In genomic region chr20:62805365-62805710, GRCh38 we compare ENCODE assay signal across 8 cellular contexts. TPM values are rescaled to one million over a fixed set of nuclear protein-coding genes. Genes with fewer than 3 reads are reported as not detected.
DNase-seq lines count a peak whose midpoint lies in the region; TF ChIP-seq lines count a peak whose summit lies in the region.

No MANE protein-coding gene starts in this region.

- no peak overlapping the region for H3K27ac ChIP-seq in KMS-11
- peak overlapping the region; percentile 86 to 87 for H3K27ac ChIP-seq in breast epithelium
- H3K27ac ChIP-seq in urinary bladder (ENCODE audit: low read depth): no peak overlapping the region

- H3K36me3 ChIP-seq in KMS-11 (ENCODE audit: insufficient read depth) (no peaks in the 10 kb centered on the region; the same call in 1 of the 2 replicates), breast epithelium (peaks cover 7% of the 10 kb centered on the region), urinary bladder (ENCODE audit: insufficient read depth) (peaks cover 2% of the 10 kb centered on the region)

- H2AFZ ChIP-seq in KMS-11 (ENCODE audit: low read depth): no peak overlapping the region

- TF ChIP-seq CTCF in GM12864 (IDR thresholded peaks at IDR 0.05; ENCODE audit: low read depth, low read length, missing control alignments) (no peak), KMS-11 (conservative IDR thresholded peaks at IDR 0.05; ENCODE audit: low read depth, low read length) (no peak), breast epithelium (IDR thresholded peaks at IDR 0.05) (no peak)

- no peaks in the 10 kb centered on the region for H4K20me1 ChIP-seq in KMS-11 (ENCODE audit: insufficient read depth)

- peaks cover 17% of the 10 kb centered on the region for H3K4me1 ChIP-seq in KMS-11 (ENCODE audit: low read depth, poor library complexity, severe bottlenecking)
- H3K4me1 ChIP-seq in breast epithelium: peaks cover 12% of the 10 kb centered on the region in 2 donors
- H3K4me1 ChIP-seq in urinary bladder (ENCODE audit: insufficient read depth): peaks cover 2% of the 10 kb centered on the region

- H3K79me2 ChIP-seq in KMS-11 (ENCODE audit: insufficient read depth, low read depth): peaks cover 24% of the 10 kb centered on the region

- DNase-seq in GM12864 (ENCODE audit: low read depth) (no peak), breast epithelium (ENCODE audit: low spot score in 2 of 2) (no peak), lung microvascular endothelial cell (ENCODE audit: low read depth in 2 of 2) (peak; percentile 37 to 46), cerebellar cortex (ENCODE audit: low spot score) (no peak), DMS153 (lab: John Stamatoyannopoulos, UW) (no peak), KG1 (lab: John Stamatoyannopoulos, UW) (no peak)

- H3K4me2 ChIP-seq in KMS-11: peak overlapping the region; percentile 92

- H3K9ac ChIP-seq in KMS-11: peak overlapping the region; percentile 80; the same call in 1 of the 2 replicates

- intact Hi-C loops in breast epithelium (cut with DNase I; ENCODE audit: low total_unique reads): no loop called here

- H3K27me3 ChIP-seq in KMS-11 (ENCODE audit: insufficient read depth, low read depth) (no peaks in the 10 kb centered on the region), breast epithelium (no peaks in the 10 kb centered on the region)

- WGBS in urinary bladder: under 1% methylated on average over 32 of the region's 32 CpGs

- H3K9me3 ChIP-seq in breast epithelium: no peaks in the 10 kb centered on the region

- no peak for TF ChIP-seq POLR2A in breast epithelium (IDR thresholded peaks at IDR 0.05)

- H3K4me3 ChIP-seq in GM12864 (ENCODE audit: low read depth, low read length): peak overlapping the region; percentile 90
- H3K4me3 ChIP-seq in KMS-11 (IDR thresholded peaks at IDR 0.05; ENCODE audit: insufficient read depth, low read depth, low read length): no peak overlapping the region
- peak overlapping the region; percentile 87 to 99 (median 98) for H3K4me3 ChIP-seq in breast epithelium
- H3K4me3 ChIP-seq in urinary bladder (ENCODE audit: low read depth, low read length): peak overlapping the region; percentile 95

RNA-seq across cellular contexts. Expression of gene OGFR, which starts 0.7 kb away (rescaled TPM):
- total RNA-seq in breast epithelium (10 to 100 TPM; 38.5 to 45.3 (median 44.2) TPM), lung microvascular endothelial cell (19.2 and 23.0 TPM in 2 replicates), urinary bladder (18.7 TPM)
- polyA plus RNA-seq in urinary bladder: 47.2 TPM

RNA-seq across cellular contexts. Expression of gene MRGBP, which starts 9.1 kb away (rescaled TPM):
- total RNA-seq in breast epithelium: 10 to 100 TPM in 2 of 3 donors, 1 to 10 TPM in 1; 8.5 to 12.9 (median 12.5) TPM
- 12.4 and 12.7 TPM in 2 replicates for total RNA-seq in lung microvascular endothelial cell
- total RNA-seq in urinary bladder: 9.5 TPM
- 10.6 TPM for polyA plus RNA-seq in urinary bladder

RNA-seq across cellular contexts. Expression of gene COL9A3, which starts 11.5 kb away (rescaled TPM):
- total RNA-seq in breast epithelium (10 to 100 TPM in 1 of 3 donors, 1 to 10 TPM in 1, under 1 TPM in 1; 0.16 to 10.2 (median 5.0) TPM), lung microvascular endothelial cell (0.44 and 0.99 TPM in 2 replicates), urinary bladder (101 TPM)
- 9.8 TPM for polyA plus RNA-seq in urinary bladder

RNA-seq across cellular contexts. Expression of gene TCFL5, which starts 56.3 kb away (rescaled TPM):
- total RNA-seq in breast epithelium (10 to 100 TPM in 2 of 3 donors, 1 to 10 TPM in 1; 7.8 to 21.0 (median 12.5) TPM), lung microvascular endothelial cell (7.2 and 11.7 TPM in 2 replicates), urinary bladder (21.0 TPM)
- 10.7 TPM for polyA plus RNA-seq in urinary bladder

Comparison
In these comparisons a context has a peak if more than half of its experiments do, and no peak if none do; other contexts are left out.
1. DNase-seq: peak in lung microvascular endothelial cell (2 of 2); none in GM12864 (single experiment), breast epithelium (0 of 2), cerebellar cortex (single experiment), DMS153 (single experiment) and KG1 (single experiment).
2. H3K27ac ChIP-seq: peak in breast epithelium (2 of 2); none in KMS-11 (single experiment) and urinary bladder (single experiment).